ENCODE assay signal across 8 cellular contexts in the genomic region with DNA sequence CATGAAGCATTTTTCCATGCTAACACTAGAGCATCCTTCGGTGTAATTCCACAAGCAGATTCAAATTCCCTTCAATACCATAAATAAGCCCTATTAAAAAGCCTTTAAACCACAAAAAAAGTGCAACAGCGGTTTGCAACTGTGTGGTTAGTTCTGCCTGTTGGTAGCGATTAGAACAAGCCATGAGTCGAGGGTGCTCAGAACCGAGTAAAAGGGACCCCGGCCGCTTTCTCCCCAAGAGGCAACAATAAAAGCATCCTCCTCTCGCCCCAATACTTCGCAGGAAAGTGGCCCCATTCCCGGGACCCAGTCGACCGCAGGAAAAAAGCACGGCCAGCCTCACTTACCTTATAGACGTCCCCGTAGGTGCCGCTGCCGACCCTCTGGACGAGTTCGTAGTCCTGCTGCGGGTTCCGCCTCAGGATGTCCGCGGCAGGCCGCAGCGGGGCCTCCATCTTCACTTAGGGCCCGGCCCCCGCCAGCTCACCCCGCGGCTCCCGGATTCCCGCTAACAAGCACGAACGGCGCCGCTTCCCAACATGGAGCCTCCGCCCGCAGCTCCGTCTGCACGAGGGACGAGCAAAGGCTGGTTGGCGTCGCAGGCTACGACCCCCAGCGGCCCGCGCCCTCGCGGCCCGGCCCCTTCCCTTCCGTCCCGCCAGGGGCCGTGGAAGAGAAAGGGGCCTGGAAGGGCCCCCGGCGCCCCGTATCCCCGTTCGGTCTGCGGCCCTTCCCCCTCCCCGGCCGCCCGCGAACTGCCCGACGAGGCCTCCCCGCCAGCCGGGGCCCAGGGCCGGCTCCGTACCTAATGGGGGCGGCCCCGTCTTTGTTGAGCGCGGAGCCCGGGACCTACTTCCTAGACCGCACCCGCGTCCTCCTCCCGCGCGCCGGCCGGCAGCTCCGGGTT. TPM values are rescaled to one million over a fixed set of nuclear protein-coding genes. Genes with fewer than 3 reads are reported as not detected.
DNase-seq lines count a peak whose midpoint lies in the region; ATAC-seq and TF ChIP-seq lines count a peak whose summit lies in the region.

No MANE protein-coding gene starts in this region.

- peak overlapping the region; percentile 76 for H2BK120ac ChIP-seq in IMR-90 (ENCODE audit: low read depth, low read length)

- peak overlapping the region; percentile 97 for H2AK9ac ChIP-seq in IMR-90 (replicated peaks; ENCODE audit: low read depth, low read length, poor library complexity)

- TF ChIP-seq POLR2A in IMR-90 (IDR thresholded peaks at IDR 0.05; ENCODE audit: low read depth, low read length): no peak

- TF ChIP-seq CTCF in GM10248 (IDR thresholded peaks at IDR 0.05; ENCODE audit: control extremely low read depth, extremely low read depth, low read depth, missing control alignments) (no peak), IMR-90 (conservative IDR thresholded peaks at IDR 0.05; ENCODE audit: low read depth, low read length) (no peak), choroid plexus epithelial cell (conservative IDR thresholded peaks at IDR 0.05; ENCODE audit: low read depth, low read length) (no peak)

- WGBS in IMR-90 (ENCODE audit: extremely low coverage in 2 of 2, insufficient read length in 1 of 2), 2 experiments: 1% methylated on average over 45 of the region's 82 CpGs; no CpG with 5 or more reads in 1 of the 2 experiments

- peak overlapping the region; percentile 100 for H3K4me2 ChIP-seq in IMR-90 (ENCODE audit: low read depth, low read length)

- H2BK20ac ChIP-seq in IMR-90 (ENCODE audit: low read depth, low read length): no peak overlapping the region

- POLR2A ChIA-PET in GM10248 (lab: Yijun Ruan, JAX) (interaction anchor here (0.6 kb wide), 1 partner anchor 424 kb away, joined by 6 read pairs; no protein-coding TSS in a partner anchor), IMR-90 (lab: Charles Lee; ENCODE audit: unreplicated experiment) (interaction anchor here (0.6 to 1.2 kb wide), 4 partner anchors 189 to 516 kb away, joined by 6 to 8 read pairs (median 6); a partner anchor contains a TSS)

- H2BK15ac ChIP-seq in IMR-90 (ENCODE audit: low read depth, low read length): no peak overlapping the region

- peak overlapping the region; percentile 92 for H3K56ac ChIP-seq in IMR-90 (ENCODE audit: extremely low read depth, insufficient read depth, low read length)

- H4K20me1 ChIP-seq in IMR-90 (ENCODE audit: insufficient read depth, low read length): peaks cover 32% of the 10 kb centered on the region

- peak overlapping the region; percentile 97 for H3K27ac ChIP-seq in IMR-90 (ENCODE audit: insufficient read depth, low read length)

- peak; percentile 36 for DNase-seq in GM10248 (ENCODE audit: extremely low spot score)
- DNase-seq in IMR-90: peak; percentile 29
- peak; percentile 26 for DNase-seq in T1000 (lab: John Stamatoyannopoulos, UW)
- DNase-seq in choroid plexus epithelial cell (ENCODE audit: low read depth): peak; percentile 49
- peak; percentile 65 for DNase-seq in left lobe of liver (ENCODE audit: low spot score)
- peak; percentile 12 for DNase-seq in stimulated activated CD4-positive, alpha-beta T cell treated with anti-CD3 and anti-CD28 coated beads, Interleukin-4, amount 100 ng/mL, for 48 hours (ENCODE audit: low read depth in 2 of 2)
- DNase-seq in MV-4-11 (lab: John Stamatoyannopoulos, UW): no peak

- peak overlapping the region; percentile 97 for H3K9ac ChIP-seq in IMR-90 (ENCODE audit: low read depth, low read length)

- intact Hi-C loops in IMR-90 (cut with micrococcal nuclease): loop anchor here (1.0 to 10.0 kb wide), 6 partner anchors 135 to 669 kb away; a partner anchor contains a TSS

- H2BK5ac ChIP-seq in IMR-90 (ENCODE audit: low read depth, low read length, poor library complexity, severe bottlenecking): peak overlapping the region; percentile 100

- dilution Hi-C loops in IMR-90 (cut with HindIII; ENCODE audit: low sequenced_read_pairs, unreplicated experiment): no loop called here

- BruUV-seq in IMR-90 (replicated peaks; lab: Mats Ljungman, UMichigan): no TSS peak

- H4K91ac ChIP-seq in IMR-90 (ENCODE audit: insufficient read depth, low read depth, low read length): peak overlapping the region; percentile 78

- ATAC-seq in GM21619 (IDR thresholded peaks at IDR 0.05; ENCODE audit: unreplicated experiment) (peak; percentile 24), IMR-90 (ENCODE audit: low read depth) (peak; percentile 45), left lobe of liver (peak; percentile 71)

- peak overlapping the region; percentile 49; the same call in 1 of the 2 replicates for H2AK5ac ChIP-seq in IMR-90 (ENCODE audit: low read depth, low read length)

- in situ Hi-C loops in IMR-90 (cut with MboI; ENCODE audit: low sequenced_read_pairs): no loop called here

- H3K9me3 ChIP-seq in IMR-90 (ENCODE audit: control insufficient read depth, insufficient read depth, low read length): no peaks in the 10 kb centered on the region

- H3K9me1 ChIP-seq in IMR-90 (ENCODE audit: insufficient read depth, low read length): peaks cover 12% of the 10 kb centered on the region; the same call in 1 of the 2 replicates

- CTCF ChIA-PET in GM10248 (lab: Yijun Ruan, JAX) (interaction anchor here (0.7 to 2.4 kb wide), 13 partner anchors 9 to 680 kb away, joined by 3 to 24 read pairs (median 4); a partner anchor contains a TSS), IMR-90 (lab: Yijun Ruan, JAX) (interaction anchor here (0.6 to 1.3 kb wide), 4 partner anchors 45 to 211 kb away, joined by 4 to 8 read pairs (median 4); no protein-coding TSS in a partner anchor)

- no peak for TF ChIP-seq RAD21 in IMR-90 (IDR thresholded peaks at IDR 0.05; ENCODE audit: low read length)

- peak overlapping the region; percentile 96 for H2AFZ ChIP-seq in IMR-90 (replicated peaks; ENCODE audit: low read length, poor library complexity)

- H3K14ac ChIP-seq in IMR-90 (replicated peaks; ENCODE audit: low read depth, low read length): peak overlapping the region; percentile 84

- H3K4me1 ChIP-seq in IMR-90 (ENCODE audit: control insufficient read depth, insufficient read depth, low read length): peaks cover 16% of the 10 kb centered on the region

- H3K4me3 ChIP-seq in IMR-90 (ENCODE audit: insufficient read depth, low read depth, low read length): peak overlapping the region; percentile 95
- peak overlapping the region; percentile 95 for H3K4me3 ChIP-seq in choroid plexus epithelial cell (ENCODE audit: low read depth, low read length)

- peak overlapping the region; percentile 39 for H4K5ac ChIP-seq in IMR-90 (ENCODE audit: low read depth, low read length)

- H3K27me3 ChIP-seq in IMR-90 (ENCODE audit: control insufficient read depth, insufficient read depth, low read length): no peaks in the 10 kb centered on the region

- peak overlapping the region; percentile 87 for H3K23ac ChIP-seq in IMR-90 (ENCODE audit: low read depth, low read length)

- H4K8ac ChIP-seq in IMR-90 (ENCODE audit: low read depth in 2 of 2, low read length in 2 of 2): peak overlapping the region in 1 of 2 experiments; percentile 66; a peak in 3 of 4 replicates

- H3K4ac ChIP-seq in IMR-90 (ENCODE audit: low read depth, low read length): peak overlapping the region; percentile 96

- H3K79me1 ChIP-seq in IMR-90 (ENCODE audit: low read depth in 1 of 2, low read length in 2 of 2): peaks cover 3 to 28% of the 10 kb centered on the region in 2 experiments; a peak in 2 of 4 replicates

- peak overlapping the region; percentile 98 for H3K18ac ChIP-seq in IMR-90 (ENCODE audit: low read depth, low read length)

- peaks cover 2% of the 10 kb centered on the region for H3K36me3 ChIP-seq in IMR-90 (ENCODE audit: control insufficient read depth, insufficient read depth, low read length)

TF ChIP-seq in IMR-90, 13 proteins besides CTCF, POLR2A, EP300 and RAD21:
- TF ChIP-seq MXI1 (IDR thresholded peaks at IDR 0.05; ENCODE audit: borderline replicate concordance, low read depth, low read length) (no peak), BHLHE40 (IDR thresholded peaks at IDR 0.05; ENCODE audit: low read depth, low read length) (no peak), CEBPB (IDR thresholded peaks at IDR 0.05; ENCODE audit: low read depth, low read length) (no peak)
- TF ChIP-seq, protein P1, sequence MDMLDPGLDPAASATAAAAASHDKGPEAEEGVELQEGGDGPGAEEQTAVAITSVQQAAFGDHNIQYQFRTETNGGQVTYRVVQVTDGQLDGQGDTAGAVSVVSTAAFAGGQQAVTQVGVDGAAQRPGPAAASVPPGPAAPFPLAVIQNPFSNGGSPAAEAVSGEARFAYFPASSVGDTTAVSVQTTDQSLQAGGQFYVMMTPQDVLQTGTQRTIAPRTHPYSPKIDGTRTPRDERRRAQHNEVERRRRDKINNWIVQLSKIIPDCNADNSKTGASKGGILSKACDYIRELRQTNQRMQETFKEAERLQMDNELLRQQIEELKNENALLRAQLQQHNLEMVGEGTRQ (IDR thresholded peaks at IDR 0.05; ENCODE audit: low read depth, low read length): no peak
TF ChIP-seq in IMR-90: peak in this region for 0.

RNA-seq across cellular contexts. Expression of a gene that starts 0.5 kb away (rescaled TPM):
- total RNA-seq in IMR-90 (2012; rRNA removed) (46.1 and 66.1 TPM in 2 replicates), left lobe of liver (10.0 TPM)
- 27.5 and 33.1 TPM in 2 replicates for polyA plus RNA-seq in IMR-90 (2012; rRNA removed)
- 74.9 and 171 TPM in 2 replicates for polyA plus RNA-seq in IMR-90 (2012; cell fraction: cytosol; rRNA removed)
- 104 and 109 TPM in 2 replicates for polyA plus RNA-seq in IMR-90 (2012; cell fraction: nucleus; rRNA removed; ENCODE audit: low replicate concordance)

RNA-seq across cellular contexts. Expression of a gene that starts 28.1 kb away (rescaled TPM):
- 10.3 and 12.2 TPM in 2 replicates for total RNA-seq in IMR-90 (2012; rRNA removed)
- polyA plus RNA-seq in IMR-90 (2012; rRNA removed): 5.3 and 6.0 TPM in 2 replicates
- polyA plus RNA-seq in IMR-90 (2012; cell fraction: cytosol; rRNA removed): 1.5 and 3.6 TPM in 2 replicates
- polyA plus RNA-seq in IMR-90 (2012; cell fraction: nucleus; rRNA removed; ENCODE audit: low replicate concordance): 2.4 and 3.9 TPM in 2 replicates
- total RNA-seq in left lobe of liver: 0.48 TPM
